ENCODE assay signal across 10 cellular contexts in genomic region chr1:23728997-23729390, GRCh38. TPM values are rescaled to one million over a fixed set of nuclear protein-coding genes. Genes with fewer than 3 reads are reported as not detected.
A peak's percentile ranks its signal among the peaks of the same experiment; 100 is the strongest.
DNase-seq lines count a peak whose midpoint lies in the region; ATAC-seq and TF ChIP-seq lines count a peak whose summit lies in the region.
"Had no signal": no experiment of that assay in that cellular context is flagged by ENCODE, and none has a peak within 500 bp of the region (broad histone marks: within the 10 kb centered on the region; RNA-seq: fewer than 3 reads in every experiment).

No MANE protein-coding gene starts in this region.

- ATAC-seq in HG02588 (IDR thresholded peaks at IDR 0.05; ENCODE audit: unreplicated experiment) (peak; percentile 17), HG03565 (IDR thresholded peaks at IDR 0.05; ENCODE audit: unreplicated experiment) (peak; percentile 19), GM19463 (IDR thresholded peaks at IDR 0.05; ENCODE audit: unreplicated experiment) (no peak)
- peak in 1 of 2 donors; percentile 20 for ATAC-seq in stimulated activated naive B cell treated with anti-CD40 and anti-IgM and Interleukin-4, amounts not matched to agents 10 μg/mL and 1 μg/mL and 100 μg/mL, for 72 hours (replicated peaks)

- no peaks in the 10 kb centered on the region for H3K27me3 Mint-ChIP-seq in stimulated activated naive B cell treated with anti-CD40 and anti-IgM and Interleukin-4, amounts not matched to agents 10 μg/mL and 1 μg/mL and 100 μg/mL, for 72 hours

- DNase-seq in stimulated activated naive B cell treated with anti-CD40 and anti-IgM and Interleukin-4, amounts not matched to agents 10 μg/mL and 1 μg/mL and 100 μg/mL, for 72 hours, result no peak
- DNase-seq in HT-29 (ENCODE audit: low spot score), result no peak
- no peak for DNase-seq in SIG-M5 treated with dmso at 0.1 percent for 504 hours (lab: John Stamatoyannopoulos, UW; ENCODE audit: unreplicated experiment)
- DNase-seq: NCI-H1694 treated with DMSO at 0.1 percent for 48 hours had no signal

- H3K36me3 Mint-ChIP-seq in stimulated activated naive B cell treated with anti-CD40 and anti-IgM and Interleukin-4, amounts not matched to agents 10 μg/mL and 1 μg/mL and 100 μg/mL, for 72 hours, result peaks cover 14 to 17% of the 10 kb centered on the region in 2 donors

- in situ Hi-C loops in GM18951 (cut with MboI; ENCODE audit: low sequenced_read_pairs, unreplicated experiment), result no loop called here

- peak overlapping the region; percentile 91 for H3K27ac Mint-ChIP-seq in stimulated activated naive B cell treated with anti-CD40 and anti-IgM and Interleukin-4, amounts not matched to agents 10 μg/mL and 1 μg/mL and 100 μg/mL, for 72 hours
- H3K27ac Mint-ChIP-seq: neural progenitor cell; T-helper 2 cell treated with Interferon-gamma antibody and Interleukin-4, amounts not matched to agents 5 μg/mL and 100 μg/mL, for 36 hours had no signal

- peak overlapping the region; percentile 10 to 77 for H3K4me3 Mint-ChIP-seq in stimulated activated naive B cell treated with anti-CD40 and anti-IgM and Interleukin-4, amounts not matched to agents 10 μg/mL and 1 μg/mL and 100 μg/mL, for 72 hours
- H3K4me3 Mint-ChIP-seq: neural progenitor cell; T-helper 2 cell treated with Interferon-gamma antibody and Interleukin-4, amounts not matched to agents 5 μg/mL and 100 μg/mL, for 36 hours had no signal

- TF ChIP-seq POLR2A in GM18951 (IDR thresholded peaks at IDR 0.05; ENCODE audit: extremely low read depth, insufficient read depth, insufficient read length), result peak; percentile 19

- H3K4me1 Mint-ChIP-seq in stimulated activated naive B cell treated with anti-CD40 and anti-IgM and Interleukin-4, amounts not matched to agents 10 μg/mL and 1 μg/mL and 100 μg/mL, for 72 hours, result peaks cover 36 to 65% of the 10 kb centered on the region in 2 donors
- H3K4me1 Mint-ChIP-seq: neural progenitor cell had no signal

- H3K9me3 Mint-ChIP-seq in stimulated activated naive B cell treated with anti-CD40 and anti-IgM and Interleukin-4, amounts not matched to agents 10 μg/mL and 1 μg/mL and 100 μg/mL, for 72 hours, result peaks cover 0 to 3% of the 10 kb centered on the region in 2 donors
- H3K9me3 Mint-ChIP-seq: neural progenitor cell; T-helper 2 cell treated with Interferon-gamma antibody and Interleukin-4, amounts not matched to agents 5 μg/mL and 100 μg/mL, for 36 hours had no signal

RNA-seq across cellular contexts. Expression of gene ELOA, which starts 14.3 kb away (rescaled TPM):
- 32.9 and 36.8 TPM in 2 replicates for total RNA-seq in HT-29 (2014; rRNA removed; shearing (Covaris generic))

RNA-seq across cellular contexts. Expression of gene RPL11, which starts 37.4 kb away (rescaled TPM):
- total RNA-seq in HT-29 (2014; rRNA removed; shearing (Covaris generic)), result 1,290 and 1,388 TPM in 2 replicates

RNA-seq across cellular contexts. Expression of gene PITHD1, which starts 49.2 kb away (rescaled TPM):
- 103 TPM in 2 replicates for total RNA-seq in HT-29 (2014; rRNA removed; shearing (Covaris generic))
